Comparison of ENCODE assay signal across 26 cellular contexts in the genomic region with DNA sequence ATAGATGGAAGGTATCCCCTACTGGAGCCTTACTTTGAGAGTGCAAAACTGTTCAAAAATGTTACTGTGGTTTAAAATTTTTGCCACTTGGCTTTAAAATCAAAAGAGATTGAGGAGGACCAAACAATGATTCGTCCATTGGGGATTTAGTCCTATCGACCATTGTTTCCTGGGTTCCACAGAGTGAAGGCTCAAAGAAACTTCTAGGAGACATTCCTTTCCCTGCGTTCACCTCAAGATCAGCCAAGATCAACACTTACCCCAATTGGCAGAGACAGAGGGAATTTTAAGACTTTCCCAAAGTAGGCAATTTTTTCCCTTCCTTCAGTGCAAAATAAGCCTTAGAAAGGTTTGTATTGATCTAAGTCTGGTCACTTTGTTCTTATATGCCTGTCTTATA.
"Had no signal": no experiment of that assay in that cellular context is flagged by ENCODE, and none has a peak within 500 bp of the region (broad histone marks: within the 10 kb centered on the region; RNA-seq: fewer than 3 reads in every experiment).

No MANE protein-coding gene starts in this region.

- H3K4me3 ChIP-seq: heart left ventricle, left ventricle myocardium inferior, mucosa of descending colon, ovary, right atrium auricular region, right lobe of liver, thyroid gland, upper lobe of right lung had no signal

- H3K36me3 ChIP-seq: heart left ventricle, left ventricle myocardium inferior, ovary, right atrium auricular region, right lobe of liver, thyroid gland, upper lobe of right lung had no signal

- DNase-seq: heart left ventricle; hypothalamus; immature natural killer cell; kidney; left ventricle myocardium inferior; midbrain; mucosa of descending colon; naive thymus-derived CD4-positive, alpha-beta T cell; ovary; right lobe of liver; small intestine; stimulated activated CD4-positive, alpha-beta T cell treated with anti-CD3 and anti-CD28 coated beads, Interleukin-1b, Interleukin-23, amount 100 ng/mL, for 48 hours; stimulated activated CD4-positive, alpha-beta T cell treated with anti-CD3 and anti-CD28 coated beads, Interleukin-2, amount 100 ng/mL, for 48 hours; stimulated activated CD4-positive, alpha-beta T cell treated with anti-CD3 and anti-CD28 coated beads, Interleukin-4, amount 100 ng/mL, for 4 hours; stimulated activated CD8-positive, alpha-beta memory T cell treated with anti-CD3 and anti-CD28 coated beads, Interleukin-4, amount 100 ng/mL, for 48 hours; stimulated activated naive CD4-positive, alpha-beta T cell treated with Interleukin-2 at 50 U/mL for 16 hours; stimulated activated naive CD8-positive, alpha-beta T cell treated with anti-CD3 and anti-CD28 coated beads, Interleukin-15, amount 100 ng/mL, for 72 hours; substantia nigra; thyroid gland; trophoblast cell; upper lobe of right lung had no signal

- H3K9me3 ChIP-seq: ovary, right lobe of liver, thyroid gland, upper lobe of right lung had no signal

- H3K27me3 ChIP-seq: heart left ventricle, ovary, right atrium auricular region, right lobe of liver, thyroid gland, upper lobe of right lung had no signal

- H3K36me3 Mint-ChIP-seq: memory B cell; naive thymus-derived CD4-positive, alpha-beta T cell; stimulated activated memory B cell treated with anti-CD40 and anti-IgM and Interleukin-4, amounts not matched to agents 10 μg/mL and 1 μg/mL and 100 μg/mL, for 72 hours had no signal

- H3K27ac Mint-ChIP-seq: immature natural killer cell; memory B cell; naive thymus-derived CD4-positive, alpha-beta T cell; natural killer cell treated with Interleukin-12 subunit alpha and Interleukin-12 subunit beta and Interleukin-15 and Interleukin-18, amount 100 ng/mL, for 72 hours; progenitor cell of endocrine pancreas; stimulated activated memory B cell treated with anti-CD40 and anti-IgM and Interleukin-4, amounts not matched to agents 10 μg/mL and 1 μg/mL and 100 μg/mL, for 72 hours; stimulated activated naive CD8-positive, alpha-beta T cell treated with anti-CD3 and anti-CD28 coated beads, Interleukin-15, amount 100 ng/mL, for 72 hours had no signal

- H3K27me3 Mint-ChIP-seq: memory B cell; stimulated activated memory B cell treated with anti-CD40 and anti-IgM and Interleukin-4, amounts not matched to agents 10 μg/mL and 1 μg/mL and 100 μg/mL, for 72 hours; stimulated activated naive CD8-positive, alpha-beta T cell treated with anti-CD3 and anti-CD28 coated beads, Interleukin-15, amount 100 ng/mL, for 72 hours had no signal

- H3K4me3 Mint-ChIP-seq: immature natural killer cell; memory B cell; naive thymus-derived CD4-positive, alpha-beta T cell; natural killer cell treated with Interleukin-12 subunit alpha and Interleukin-12 subunit beta and Interleukin-15 and Interleukin-18, amount 100 ng/mL, for 72 hours; stimulated activated memory B cell treated with anti-CD40 and anti-IgM and Interleukin-4, amounts not matched to agents 10 μg/mL and 1 μg/mL and 100 μg/mL, for 72 hours; stimulated activated naive CD8-positive, alpha-beta T cell treated with anti-CD3 and anti-CD28 coated beads, Interleukin-15, amount 100 ng/mL, for 72 hours had no signal

- ATAC-seq: heart left ventricle; mucosa of descending colon; naive thymus-derived CD4-positive, alpha-beta T cell; natural killer cell treated with Interleukin-12 subunit alpha and Interleukin-12 subunit beta and Interleukin-15 and Interleukin-18, amount 100 ng/mL, for 72 hours; right lobe of liver; stimulated activated memory B cell treated with anti-CD40 and anti-IgM and Interleukin-4, amounts not matched to agents 10 μg/mL and 1 μg/mL and 100 μg/mL, for 72 hours; stimulated activated naive CD8-positive, alpha-beta T cell treated with anti-CD3 and anti-CD28 coated beads, Interleukin-15, amount 100 ng/mL, for 72 hours; upper lobe of right lung had no signal

- H3K27ac ChIP-seq: heart left ventricle, left ventricle myocardium inferior, ovary, right atrium auricular region, right lobe of liver, thyroid gland, upper lobe of right lung had no signal

- H3K4me1 Mint-ChIP-seq: memory B cell; stimulated activated memory B cell treated with anti-CD40 and anti-IgM and Interleukin-4, amounts not matched to agents 10 μg/mL and 1 μg/mL and 100 μg/mL, for 72 hours; stimulated activated naive CD8-positive, alpha-beta T cell treated with anti-CD3 and anti-CD28 coated beads, Interleukin-15, amount 100 ng/mL, for 72 hours had no signal

- H3K4me1 ChIP-seq: left ventricle myocardium inferior, right lobe of liver, thyroid gland, upper lobe of right lung had no signal
